In the genomic region with DNA sequence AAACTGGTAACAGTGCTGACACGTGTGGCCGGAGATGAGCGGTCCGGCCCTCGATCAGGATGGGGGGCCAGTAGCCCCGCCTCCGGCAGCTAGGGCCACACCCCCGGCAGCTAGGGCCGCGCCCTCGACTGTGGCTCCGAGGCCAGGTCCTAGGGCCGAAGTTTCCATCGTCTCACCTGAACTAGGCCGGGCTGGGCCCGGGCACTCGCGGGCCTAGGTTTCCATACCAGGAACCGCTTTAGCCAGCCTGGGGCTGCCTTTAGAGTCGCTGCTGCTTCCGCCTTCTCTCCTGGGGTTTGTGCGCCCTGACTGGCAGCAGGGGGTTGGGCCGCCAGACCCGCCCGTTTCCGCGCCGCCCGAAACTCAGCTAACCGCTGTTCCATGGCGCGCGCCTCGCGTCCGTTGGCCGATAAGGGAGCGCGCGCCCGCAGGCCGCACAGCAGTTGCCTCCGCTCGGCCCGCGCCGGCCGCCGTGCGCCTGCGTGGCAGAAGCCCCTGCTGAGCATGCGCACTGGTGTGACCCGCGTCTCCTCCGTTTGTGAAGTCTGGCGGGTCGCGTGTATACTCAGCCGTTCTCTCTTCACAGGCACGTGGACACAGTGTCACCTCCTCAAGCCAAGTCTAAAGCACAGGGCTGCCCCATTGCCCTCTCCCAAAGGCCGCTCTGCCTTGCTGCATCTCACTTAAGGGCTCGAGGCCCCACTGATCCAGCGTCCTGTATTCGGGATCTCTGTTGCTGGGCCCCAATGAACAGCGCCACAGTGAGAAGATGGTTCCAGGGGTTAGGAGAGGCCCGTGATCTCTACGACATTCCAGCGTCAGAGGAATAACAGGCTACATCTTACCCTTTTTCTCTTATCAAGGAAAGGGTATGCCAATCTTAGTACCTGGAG, we compare ENCODE assay signal across 8 cellular contexts. TPM values are rescaled to one million over a fixed set of nuclear protein-coding genes. Genes with fewer than 3 reads are reported as not detected.
DNase-seq lines count a peak whose midpoint lies in the region; ATAC-seq lines count a peak whose summit lies in the region.

A gene with protein sequence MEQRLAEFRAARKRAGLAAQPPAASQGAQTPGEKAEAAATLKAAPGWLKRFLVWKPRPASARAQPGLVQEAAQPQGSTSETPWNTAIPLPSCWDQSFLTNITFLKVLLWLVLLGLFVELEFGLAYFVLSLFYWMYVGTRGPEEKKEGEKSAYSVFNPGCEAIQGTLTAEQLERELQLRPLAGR (minus strand): TSS at position 480 of the 893 bp plus-strand sequence. CDS start 97 bp downstream, at position 383.

- H3K27me3 Mint-ChIP-seq in activated CD4-positive, alpha-beta T cell treated with anti-CD3 and anti-CD28 coated beads, Interleukin-2, amount 10 ng/mL, durations not matched to agents 7 days and 5 days = no peaks in the 10 kb centered on the region

- H3K4me1 ChIP-seq in BLaER1 treated with 17β-estradiol and CSF1 and Interleukin-3, amounts not matched to agents 10 nM and 100 nM = peaks cover 8 to 29% (median 19%) of the 10 kb centered on the region in 10 experiments

- H3K27ac ChIP-seq in BLaER1 treated with 17β-estradiol and CSF1 and Interleukin-3, amounts not matched to agents 10 nM and 100 nM = peak within 1 kb of the TSS; percentile 80 to 96 (median 89)

- H3K4me1 Mint-ChIP-seq in activated CD4-positive, alpha-beta T cell treated with anti-CD3 and anti-CD28 coated beads, Interleukin-2, amount 10 ng/mL, durations not matched to agents 7 days and 5 days = peaks cover 61% of the 10 kb centered on the region

- H3K9me3 Mint-ChIP-seq in activated CD4-positive, alpha-beta T cell treated with anti-CD3 and anti-CD28 coated beads, Interleukin-2, amount 10 ng/mL, durations not matched to agents 7 days and 5 days = no peaks in the 10 kb centered on the region

- no peaks in the 10 kb centered on the region for H3K27me3 ChIP-seq in BLaER1 treated with 17β-estradiol and CSF1 and Interleukin-3, amounts not matched to agents 10 nM and 100 nM

- H3K36me3 Mint-ChIP-seq in activated CD4-positive, alpha-beta T cell treated with anti-CD3 and anti-CD28 coated beads, Interleukin-2, amount 10 ng/mL, durations not matched to agents 7 days and 5 days (ENCODE audit: low read depth) = peaks cover 16% of the 10 kb centered on the region

- H3K4me3 Mint-ChIP-seq in activated CD4-positive, alpha-beta T cell treated with anti-CD3 and anti-CD28 coated beads, Interleukin-2, amount 10 ng/mL, durations not matched to agents 7 days and 5 days = peak within 1 kb of the TSS; percentile 96

- no peaks in the 10 kb centered on the region; a peak in 1 of 22 replicates for H3K9me3 ChIP-seq in BLaER1 treated with 17β-estradiol and CSF1 and Interleukin-3, amounts not matched to agents 10 nM and 100 nM (replicated peaks in 1 of 11)

- H3K4me2 ChIP-seq in BLaER1 treated with 17β-estradiol and CSF1 and Interleukin-3, amounts not matched to agents 10 nM and 100 nM = peak within 1 kb of the TSS; percentile 77 to 94 (median 87)

- peak; percentile 93 for ATAC-seq in GM19328 (IDR thresholded peaks at IDR 0.05; ENCODE audit: unreplicated experiment)
- ATAC-seq in HG03469 (IDR thresholded peaks at IDR 0.05; ENCODE audit: unreplicated experiment) = peak; percentile 72

- peak within 1 kb of the TSS; percentile 98 for H3K27ac Mint-ChIP-seq in activated CD4-positive, alpha-beta T cell treated with anti-CD3 and anti-CD28 coated beads, Interleukin-2, amount 10 ng/mL, durations not matched to agents 7 days and 5 days

- CTCF ChIA-PET in activated CD4-positive, alpha-beta T cell treated with anti-CD3 and anti-CD28 coated beads, Interleukin-2, amount 10 ng/mL, durations not matched to agents 7 days and 5 days (lab: Charles Lee) = interaction anchor here (1.0 to 1.4 kb wide), 2 partner anchors 14 to 188 kb away, joined by 3 to 4 read pairs; no protein-coding TSS in a partner anchor

- POLR2A ChIA-PET in activated CD4-positive, alpha-beta T cell treated with anti-CD3 and anti-CD28 coated beads, Interleukin-2, amount 10 ng/mL, durations not matched to agents 7 days and 5 days (lab: Charles Lee) = interaction anchor here (1.0 kb wide), 1 partner anchor 39 kb away, joined by 3 read pairs; no protein-coding TSS in a partner anchor

- peak; percentile 95 for DNase-seq in NCI-H69 (lab: John Stamatoyannopoulos, UW)
- DNase-seq in activated CD4-positive, alpha-beta T cell treated with anti-CD3 and anti-CD28 coated beads, Interleukin-2, amount 10 ng/mL, durations not matched to agents 7 days and 5 days = peak; percentile 93
- DNase-seq in cortex of kidney (lab: John Stamatoyannopoulos, UW) = peak; percentile 50
- DNase-seq in left kidney (ENCODE audit: low read depth, low spot score) = peak; percentile 98
- peak; percentile 94 for DNase-seq in stimulated activated CD4-positive, alpha-beta T cell treated with anti-CD3 and anti-CD28 coated beads, Interleukin-1b, Interleukin-23, amount 100 ng/mL, for 48 hours

- H3K9ac ChIP-seq in BLaER1 treated with 17β-estradiol and CSF1 and Interleukin-3, amounts not matched to agents 10 nM and 100 nM = peak within 1 kb of the TSS; percentile 83 to 94 (median 87)

- peak within 1 kb of the TSS; percentile 62 to 79 (median 68) for H3K4me3 ChIP-seq in BLaER1 treated with 17β-estradiol and CSF1 and Interleukin-3, amounts not matched to agents 10 nM and 100 nM

- H3K36me3 ChIP-seq in BLaER1 treated with 17β-estradiol and CSF1 and Interleukin-3, amounts not matched to agents 10 nM and 100 nM = peaks cover 0 to 7% (median 4%) of the 10 kb centered on the region in 11 experiments; a peak in 11 of 22 replicates

- H4K20me1 ChIP-seq in BLaER1 treated with 17β-estradiol and CSF1 and Interleukin-3, amounts not matched to agents 10 nM and 100 nM = no peaks in the 10 kb centered on the region

RNA-seq across cellular contexts. Expression of the gene that starts here (rescaled TPM):
- total RNA-seq in activated CD4-positive, alpha-beta T cell treated with anti-CD3 and anti-CD28 coated beads, Interleukin-2, amount 10 ng/mL, durations not matched to agents 7 days and 5 days = 10 to 100 TPM; 14.3 to 15.1 TPM

Comparison
In these comparisons a context has a peak if more than half of its experiments do, and no peak if none do; other contexts are left out.
1. Peak in every context shown above with its lines: DNase-seq, ATAC-seq, H3K4me3 ChIP-seq and H3K27ac ChIP-seq.